29 cellular contexts compared by ENCODE assay signal in genomic region chr2:163046615-163047014, GRCh38.
"Had no signal": no experiment of that assay in that cellular context is flagged by ENCODE, and none has a peak within 500 bp of the region (broad histone marks: within the 10 kb centered on the region; RNA-seq: fewer than 3 reads in every experiment).

No MANE protein-coding gene starts in this region.

- FAIRE-seq: colon, endometrium, endothelial cell of umbilical vein, frontal cortex had no signal

- H3K4me3 ChIP-seq: colonic mucosa, coronary artery, dorsolateral prefrontal cortex, esophagus muscularis mucosa, esophagus squamous epithelium, gastrocnemius medialis, gastroesophageal sphincter, heart left ventricle, heart right ventricle had no signal

- H3K27me3 ChIP-seq: colonic mucosa, dorsolateral prefrontal cortex, esophagus muscularis mucosa, esophagus squamous epithelium, foreskin keratinocyte, gastrocnemius medialis, gastroesophageal sphincter, heart left ventricle, heart right ventricle had no signal

- H3K4me3 Mint-ChIP-seq: dendritic cell treated with granulocyte-macrophage colony-stimulating factor and Interleukin-4, amounts not matched to agents 40 ng/mL and 50 ng/mL, for 4 days; effector memory CD8-positive, alpha-beta T cell; endodermal cell had no signal

- H3K27me3 Mint-ChIP-seq: effector memory CD8-positive, alpha-beta T cell had no signal

- H3K9me3 Mint-ChIP-seq: dendritic cell treated with granulocyte-macrophage colony-stimulating factor and Interleukin-4, amounts not matched to agents 40 ng/mL and 50 ng/mL, for 4 days; endodermal cell had no signal

- H3K9me3 ChIP-seq: colonic mucosa, esophagus muscularis mucosa, esophagus squamous epithelium, gastrocnemius medialis, gastroesophageal sphincter, heart left ventricle had no signal

- H3K4me1 ChIP-seq: colonic mucosa, esophagus muscularis mucosa, esophagus squamous epithelium, foreskin keratinocyte, gastrocnemius medialis, gastroesophageal sphincter, heart left ventricle, heart right ventricle had no signal

- ATAC-seq: effector memory CD8-positive, alpha-beta T cell; esophagus mucosa; foreskin keratinocyte; gastrocnemius medialis; gastroesophageal sphincter; heart left ventricle; heart right ventricle had no signal

- H3K27ac ChIP-seq: colonic mucosa, coronary artery, dorsolateral prefrontal cortex, epithelial cell of prostate, esophagus muscularis mucosa, esophagus squamous epithelium, foreskin keratinocyte, gastrocnemius medialis, gastroesophageal sphincter, heart left ventricle, heart right ventricle had no signal

- DNase-seq: colonic mucosa; cortex of kidney; dermis blood vessel endothelial cell; dorsolateral prefrontal cortex; effector CD4-positive, alpha-beta T cell; effector CD8-positive, alpha-beta T cell; effector memory CD4-positive, alpha-beta T cell; effector memory CD8-positive, alpha-beta T cell; endodermal cell; erythroblast; esophagus squamous epithelium; foreskin fibroblast; foreskin keratinocyte; foreskin melanocyte; gastrocnemius medialis; glutamatergic neuron; head of caudate nucleus; heart left ventricle; heart right ventricle had no signal

- H3K4me1 Mint-ChIP-seq: endodermal cell had no signal

- H3K27ac Mint-ChIP-seq: dendritic cell treated with granulocyte-macrophage colony-stimulating factor and Interleukin-4, amounts not matched to agents 40 ng/mL and 50 ng/mL, for 4 days; effector memory CD8-positive, alpha-beta T cell; endodermal cell had no signal

- H3K36me3 ChIP-seq: colonic mucosa, esophagus muscularis mucosa, esophagus squamous epithelium, gastrocnemius medialis, gastroesophageal sphincter, heart left ventricle, heart right ventricle had no signal
